In genomic region chr6:32200711-32201475, GRCh38 we compare ENCODE assay signal across 1 cellular context.
TF ChIP-seq lines count a peak whose summit lies in the region.

No MANE protein-coding gene starts in this region.

TF ChIP-seq in K562, 482 proteins besides CTCF, POLR2A, EP300 and RAD21:
- TF ChIP-seq KDM5B (IDR thresholded peaks at IDR 0.05; ENCODE audit: insufficient replicate concordance, low read depth, low read length): no peak
- no peak for TF ChIP-seq FUS (optimal IDR thresholded peaks at IDR 0.05; ENCODE audit: low read depth, low read length)
- TF ChIP-seq ATF7 (IDR thresholded peaks at IDR 0.05): no peak
- TF ChIP-seq, protein P1, sequence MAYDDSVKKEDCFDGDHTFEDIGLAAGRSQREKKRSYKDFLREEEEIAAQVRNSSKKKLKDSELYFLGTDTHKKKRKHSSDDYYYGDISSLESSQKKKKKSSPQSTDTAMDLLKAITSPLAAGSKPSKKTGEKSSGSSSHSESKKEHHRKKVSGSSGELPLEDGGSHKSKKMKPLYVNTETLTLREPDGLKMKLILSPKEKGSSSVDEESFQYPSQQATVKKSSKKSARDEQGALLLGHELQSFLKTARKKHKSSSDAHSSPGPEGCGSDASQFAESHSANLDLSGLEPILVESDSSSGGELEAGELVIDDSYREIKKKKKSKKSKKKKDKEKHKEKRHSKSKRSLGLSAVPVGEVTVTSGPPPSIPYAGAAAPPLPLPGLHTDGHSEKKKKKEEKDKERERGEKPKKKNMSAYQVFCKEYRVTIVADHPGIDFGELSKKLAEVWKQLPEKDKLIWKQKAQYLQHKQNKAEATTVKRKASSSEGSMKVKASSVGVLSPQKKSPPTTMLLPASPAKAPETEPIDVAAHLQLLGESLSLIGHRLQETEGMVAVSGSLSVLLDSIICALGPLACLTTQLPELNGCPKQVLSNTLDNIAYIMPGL (CRISPR knock-in tag; IDR thresholded peaks at IDR 0.05): no peak
- TF ChIP-seq STAT5A (IDR thresholded peaks at IDR 0.05; ENCODE audit: borderline replicate concordance, low read length): no peak
- no peak for TF ChIP-seq SOX6 (IDR thresholded peaks at IDR 0.05)
- no peak for TF ChIP-seq MAFG (tag; conservative IDR thresholded peaks at IDR 0.05)
- TF ChIP-seq HMG20B (CRISPR knock-in tag; IDR thresholded peaks at IDR 0.05): no peak
- TF ChIP-seq ZFP30 (CRISPR knock-in tag; IDR thresholded peaks at IDR 0.05; ENCODE audit: borderline replicate concordance): no peak
